15 cellular contexts compared by ENCODE assay signal in the genomic region with DNA sequence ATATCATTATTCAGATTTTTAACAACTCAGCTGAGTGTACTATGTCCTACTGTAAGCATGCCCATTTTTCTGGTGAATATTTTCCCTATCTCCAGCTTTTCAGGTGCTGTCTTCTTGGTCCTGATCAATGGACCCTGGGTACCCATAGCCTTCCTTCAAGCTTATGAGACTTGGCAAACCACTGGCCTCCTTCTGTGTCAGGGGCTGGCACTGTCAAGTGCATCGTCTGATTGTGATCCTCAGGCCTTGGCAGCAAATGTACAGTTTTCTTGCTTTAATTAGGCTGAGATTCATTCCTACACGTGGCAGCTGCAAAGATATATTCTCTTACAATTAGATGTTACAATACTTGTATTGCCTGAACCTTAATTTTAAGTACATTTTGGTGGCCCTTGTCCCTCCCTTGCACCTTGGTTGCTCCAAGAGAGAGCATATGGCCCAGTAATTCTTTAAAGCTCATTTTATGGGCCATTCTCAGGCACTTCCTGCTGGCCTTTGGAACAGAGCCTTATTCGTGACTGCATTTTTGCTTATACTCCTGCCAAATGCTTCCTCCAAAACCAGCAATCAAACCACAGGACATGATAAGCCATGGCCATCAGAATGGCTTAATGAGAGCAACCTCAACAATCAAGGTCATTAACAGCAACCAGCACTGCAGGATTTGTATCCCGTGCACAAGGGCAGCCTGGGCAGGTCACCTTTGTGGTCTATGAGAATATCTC.
"Had no signal": no experiment of that assay in that cellular context is flagged by ENCODE, and none has a peak within 500 bp of the region (broad histone marks: within the 10 kb centered on the region; RNA-seq: fewer than 3 reads in every experiment).

No MANE protein-coding gene starts in this region.

- H3K27ac Mint-ChIP-seq: activated CD4-positive, alpha-beta T cell treated with anti-CD3 and anti-CD28 coated beads, Interleukin-2, amount 10 ng/mL, durations not matched to agents 24 days and 14 days; activated CD8-positive, alpha-beta T cell treated with anti-CD3 and anti-CD28 coated beads, Interleukin-2, amount 10 ng/mL, durations not matched to agents 7 days and 5 days; activated naive CD4-positive, alpha-beta T cell treated with anti-CD3 and anti-CD28 coated beads, Interleukin-2, amount 50 U/mL, for 72 hours; natural killer cell had no signal

- H3K27me3 Mint-ChIP-seq: activated CD4-positive, alpha-beta T cell treated with anti-CD3 and anti-CD28 coated beads, Interleukin-2, amount 10 ng/mL, durations not matched to agents 24 days and 14 days had no signal

- H3K4me3 Mint-ChIP-seq: activated CD4-positive, alpha-beta T cell treated with anti-CD3 and anti-CD28 coated beads, Interleukin-2, amount 10 ng/mL, durations not matched to agents 24 days and 14 days; activated CD8-positive, alpha-beta T cell treated with anti-CD3 and anti-CD28 coated beads, Interleukin-2, amount 10 ng/mL, durations not matched to agents 7 days and 5 days; natural killer cell had no signal

- H3K27me3 ChIP-seq: ascending aorta had no signal

- H3K4me3 ChIP-seq: ascending aorta, lower lobe of right lung, prostate gland had no signal

- H3K36me3 ChIP-seq: ascending aorta, lower lobe of right lung, prostate gland had no signal

- ATAC-seq: activated CD4-positive, CD25-positive, alpha-beta regulatory T cell treated with anti-CD3 and anti-CD28 coated beads, Interleukin-2, amount 50 U/mL, for 24 hours; activated CD8-positive, alpha-beta T cell treated with anti-CD3 and anti-CD28 coated beads, Interleukin-2, amount 10 ng/mL, durations not matched to agents 7 days and 5 days; activated naive CD4-positive, alpha-beta T cell treated with anti-CD3 and anti-CD28 coated beads, Interleukin-2, amount 50 U/mL, for 72 hours; lower lobe of right lung; natural killer cell; stimulated activated naive CD8-positive, alpha-beta T cell treated with anti-CD3 and anti-CD28 coated beads, Interleukin-15, Interleukin-2, amounts not matched to agents 100 U/mL and 50 U/mL, for 24 hours had no signal

- H3K36me3 Mint-ChIP-seq: activated naive CD4-positive, alpha-beta T cell treated with anti-CD3 and anti-CD28 coated beads, Interleukin-2, amount 50 U/mL, for 72 hours; natural killer cell had no signal

- H3K27ac ChIP-seq: ascending aorta, lower lobe of right lung, prostate gland had no signal

- H3K9me3 ChIP-seq: ascending aorta, lower lobe of right lung, prostate gland had no signal

- DNase-seq: activated CD4-positive, alpha-beta T cell treated with anti-CD3 and anti-CD28 coated beads, Interleukin-2, amount 10 ng/mL, durations not matched to agents 24 days and 14 days; activated CD8-positive, alpha-beta T cell treated with anti-CD3 and anti-CD28 coated beads, Interleukin-2, amount 10 ng/mL, durations not matched to agents 7 days and 5 days; dermis blood vessel endothelial cell; effector CD8-positive, alpha-beta T cell; erythroblast; foreskin fibroblast; lower lobe of right lung; natural killer cell; stimulated activated CD4-positive, alpha-beta T cell treated with anti-CD3 and anti-CD28 coated beads, Interleukin-4, amount 100 ng/mL, for 24 hours; stimulated activated naive CD8-positive, alpha-beta T cell treated with anti-CD3 and anti-CD28 coated beads, Interleukin-15, Interleukin-2, amounts not matched to agents 100 U/mL and 50 U/mL, for 24 hours; T-helper 2 cell had no signal

- H3K9me3 Mint-ChIP-seq: activated CD4-positive, alpha-beta T cell treated with anti-CD3 and anti-CD28 coated beads, Interleukin-2, amount 10 ng/mL, durations not matched to agents 24 days and 14 days had no signal

- H3K4me1 ChIP-seq: ascending aorta, lower lobe of right lung, prostate gland had no signal

- H3K4me1 Mint-ChIP-seq: activated CD4-positive, alpha-beta T cell treated with anti-CD3 and anti-CD28 coated beads, Interleukin-2, amount 10 ng/mL, durations not matched to agents 24 days and 14 days; natural killer cell had no signal
